ENCODE assay signal across 1 cellular context in the genomic region with DNA sequence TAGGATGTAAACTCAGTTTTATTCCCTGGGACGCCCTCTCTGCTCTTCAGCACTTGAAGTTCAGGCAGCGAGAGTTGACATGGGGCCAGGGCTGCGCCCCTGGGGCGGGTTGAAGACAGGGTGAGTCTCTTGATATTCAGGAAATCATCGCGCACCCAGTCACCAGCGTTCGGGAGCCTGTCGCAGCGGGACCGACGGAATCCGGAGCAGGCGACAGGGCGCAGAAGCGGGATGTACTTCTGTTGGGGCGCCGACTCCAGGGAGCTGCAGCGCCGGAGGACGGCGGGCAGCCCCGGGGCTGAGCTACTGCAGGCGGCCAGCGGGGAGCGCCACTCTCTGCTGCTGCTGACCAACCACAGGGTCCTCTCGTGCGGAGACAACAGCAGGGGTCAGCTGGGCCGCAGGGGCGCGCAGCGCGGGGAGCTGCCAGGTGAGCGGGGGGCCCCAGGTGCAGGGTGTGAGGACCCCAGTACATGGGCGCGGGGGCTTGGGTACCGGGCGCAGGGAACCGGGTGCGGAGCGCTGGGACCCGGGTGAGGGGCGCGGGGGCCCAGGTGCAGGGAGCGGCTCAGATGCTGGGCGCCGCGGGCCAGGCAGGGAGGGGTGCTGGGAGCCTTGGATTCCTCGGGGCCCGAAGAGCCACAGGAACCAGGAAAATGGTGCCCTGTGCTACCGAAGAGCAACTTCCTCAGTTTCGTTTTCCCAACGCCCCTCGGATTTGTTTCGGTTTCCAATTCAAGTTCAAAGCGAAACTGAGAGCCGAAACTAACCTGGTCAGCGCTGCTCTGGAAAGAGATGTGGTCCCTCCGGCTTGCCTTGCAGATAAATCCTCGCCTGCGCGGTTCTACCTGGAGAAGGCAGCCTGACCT.
TF ChIP-seq lines count a peak whose summit lies in the region.

A gene (plus strand): TSS at position 162 of the 869 bp plus-strand sequence. CDS start 70 bp downstream, at position 232.

TF ChIP-seq in HepG2, 621 proteins besides CTCF, POLR2A, EP300 and RAD21 (continued from another document and continues in another):
- TF ChIP-seq HNF4G (IDR thresholded peaks at IDR 0.05; ENCODE audit: borderline replicate concordance, low read depth, low read length) = no peak
- TF ChIP-seq HNF4G (CRISPR knock-in tag; IDR thresholded peaks at IDR 0.05; ENCODE audit: borderline replicate concordance, low read depth) = peak; percentile 64; the same call in 1 of the 2 replicates
- TF ChIP-seq, protein P1, sequence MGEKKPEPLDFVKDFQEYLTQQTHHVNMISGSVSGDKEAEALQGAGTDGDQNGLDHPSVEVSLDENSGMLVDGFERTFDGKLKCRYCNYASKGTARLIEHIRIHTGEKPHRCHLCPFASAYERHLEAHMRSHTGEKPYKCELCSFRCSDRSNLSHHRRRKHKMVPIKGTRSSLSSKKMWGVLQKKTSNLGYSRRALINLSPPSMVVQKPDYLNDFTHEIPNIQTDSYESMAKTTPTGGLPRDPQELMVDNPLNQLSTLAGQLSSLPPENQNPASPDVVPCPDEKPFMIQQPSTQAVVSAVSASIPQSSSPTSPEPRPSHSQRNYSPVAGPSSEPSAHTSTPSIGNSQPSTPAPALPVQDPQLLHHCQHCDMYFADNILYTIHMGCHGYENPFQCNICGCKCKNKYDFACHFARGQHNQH (CRISPR knock-in tag; IDR thresholded peaks at IDR 0.05) = no peak
- no peak for TF ChIP-seq NONO (IDR thresholded peaks at IDR 0.05)
- peak; percentile 83; the same call in 1 of the 2 replicates for TF ChIP-seq NONO (CRISPR knock-in tag; conservative IDR thresholded peaks at IDR 0.05)
- TF ChIP-seq, protein P2, sequence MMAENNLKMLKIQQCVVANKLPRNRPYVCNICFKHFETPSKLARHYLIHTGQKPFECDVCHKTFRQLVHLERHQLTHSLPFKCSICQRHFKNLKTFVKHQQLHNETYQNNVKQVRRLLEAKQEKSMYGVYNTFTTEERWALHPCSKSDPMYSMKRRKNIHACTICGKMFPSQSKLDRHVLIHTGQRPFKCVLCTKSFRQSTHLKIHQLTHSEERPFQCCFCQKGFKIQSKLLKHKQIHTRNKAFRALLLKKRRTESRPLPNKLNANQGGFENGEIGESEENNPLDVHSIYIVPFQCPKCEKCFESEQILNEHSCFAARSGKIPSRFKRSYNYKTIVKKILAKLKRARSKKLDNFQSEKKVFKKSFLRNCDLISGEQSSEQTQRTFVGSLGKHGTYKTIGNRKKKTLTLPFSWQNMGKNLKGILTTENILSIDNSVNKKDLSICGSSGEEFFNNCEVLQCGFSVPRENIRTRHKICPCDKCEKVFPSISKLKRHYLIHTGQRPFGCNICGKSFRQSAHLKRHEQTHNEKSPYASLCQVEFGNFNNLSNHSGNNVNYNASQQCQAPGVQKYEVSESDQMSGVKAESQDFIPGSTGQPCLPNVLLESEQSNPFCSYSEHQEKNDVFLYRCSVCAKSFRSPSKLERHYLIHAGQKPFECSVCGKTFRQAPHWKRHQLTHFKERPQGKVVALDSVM (CRISPR knock-in tag; IDR thresholded peaks at IDR 0.05) = peak; percentile 39; the same call in 1 of the 2 replicates
- TF ChIP-seq KDM2A (CRISPR knock-in tag; IDR thresholded peaks at IDR 0.05; ENCODE audit: borderline replicate concordance, low read depth) = peak; percentile 76
- TF ChIP-seq NR2F2 (IDR thresholded peaks at IDR 0.05; ENCODE audit: borderline replicate concordance, low read depth) = no peak
- TF ChIP-seq SMAD3 (CRISPR knock-in tag; IDR thresholded peaks at IDR 0.05) = 0 out of 2 replicates have a peak, but pooled peaks have one; percentile 18
- TF ChIP-seq ZNF674 (CRISPR knock-in tag; IDR thresholded peaks at IDR 0.05; ENCODE audit: low read depth) = 0 out of 2 replicates have a peak, but pooled peaks have one; percentile 46
- peak; percentile 54; the same call in 1 of the 2 replicates for TF ChIP-seq MTA1 (CRISPR knock-in tag; IDR thresholded peaks at IDR 0.05; ENCODE audit: borderline replicate concordance)
- TF ChIP-seq ZNF660 (CRISPR knock-in tag; IDR thresholded peaks at IDR 0.05; ENCODE audit: borderline replicate concordance, low read depth) = no peak
- TF ChIP-seq ZNF510 (CRISPR knock-in tag; IDR thresholded peaks at IDR 0.05; ENCODE audit: low read depth) = peak; percentile 49; the same call in 1 of the 2 replicates
- TF ChIP-seq, protein P3, sequence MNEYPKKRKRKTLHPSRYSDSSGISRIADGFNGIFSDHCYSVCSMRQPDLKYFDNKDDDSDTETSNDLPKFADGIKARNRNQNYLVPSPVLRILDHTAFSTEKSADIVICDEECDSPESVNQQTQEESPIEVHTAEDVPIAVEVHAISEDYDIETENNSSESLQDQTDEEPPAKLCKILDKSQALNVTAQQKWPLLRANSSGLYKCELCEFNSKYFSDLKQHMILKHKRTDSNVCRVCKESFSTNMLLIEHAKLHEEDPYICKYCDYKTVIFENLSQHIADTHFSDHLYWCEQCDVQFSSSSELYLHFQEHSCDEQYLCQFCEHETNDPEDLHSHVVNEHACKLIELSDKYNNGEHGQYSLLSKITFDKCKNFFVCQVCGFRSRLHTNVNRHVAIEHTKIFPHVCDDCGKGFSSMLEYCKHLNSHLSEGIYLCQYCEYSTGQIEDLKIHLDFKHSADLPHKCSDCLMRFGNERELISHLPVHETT (CRISPR knock-in tag; conservative IDR thresholded peaks at IDR 0.05) = no peak
- no peak for TF ChIP-seq PAX8 (CRISPR knock-in tag; IDR thresholded peaks at IDR 0.05; ENCODE audit: borderline replicate concordance)
- peak; percentile 87 for TF ChIP-seq ZNF891 (CRISPR knock-in tag; IDR thresholded peaks at IDR 0.05)
- TF ChIP-seq ZNF205 (CRISPR knock-in tag; IDR thresholded peaks at IDR 0.05) = no peak
- TF ChIP-seq AGO2 (optimal IDR thresholded peaks at IDR 0.05; ENCODE audit: low read depth, low read length) = no peak
- TF ChIP-seq JARID2 (CRISPR knock-in tag; IDR thresholded peaks at IDR 0.05; ENCODE audit: insufficient replicate concordance) = no peak
- TF ChIP-seq, protein P4, sequence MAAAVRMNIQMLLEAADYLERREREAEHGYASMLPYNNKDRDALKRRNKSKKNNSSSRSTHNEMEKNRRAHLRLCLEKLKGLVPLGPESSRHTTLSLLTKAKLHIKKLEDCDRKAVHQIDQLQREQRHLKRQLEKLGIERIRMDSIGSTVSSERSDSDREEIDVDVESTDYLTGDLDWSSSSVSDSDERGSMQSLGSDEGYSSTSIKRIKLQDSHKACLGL (CRISPR knock-in tag; IDR thresholded peaks at IDR 0.05) = peak; percentile 68; the same call in 1 of the 2 replicates
- peak; percentile 69; the same call in 1 of the 2 replicates for TF ChIP-seq WIZ (CRISPR knock-in tag; IDR thresholded peaks at IDR 0.05)
- TF ChIP-seq, protein P5, sequence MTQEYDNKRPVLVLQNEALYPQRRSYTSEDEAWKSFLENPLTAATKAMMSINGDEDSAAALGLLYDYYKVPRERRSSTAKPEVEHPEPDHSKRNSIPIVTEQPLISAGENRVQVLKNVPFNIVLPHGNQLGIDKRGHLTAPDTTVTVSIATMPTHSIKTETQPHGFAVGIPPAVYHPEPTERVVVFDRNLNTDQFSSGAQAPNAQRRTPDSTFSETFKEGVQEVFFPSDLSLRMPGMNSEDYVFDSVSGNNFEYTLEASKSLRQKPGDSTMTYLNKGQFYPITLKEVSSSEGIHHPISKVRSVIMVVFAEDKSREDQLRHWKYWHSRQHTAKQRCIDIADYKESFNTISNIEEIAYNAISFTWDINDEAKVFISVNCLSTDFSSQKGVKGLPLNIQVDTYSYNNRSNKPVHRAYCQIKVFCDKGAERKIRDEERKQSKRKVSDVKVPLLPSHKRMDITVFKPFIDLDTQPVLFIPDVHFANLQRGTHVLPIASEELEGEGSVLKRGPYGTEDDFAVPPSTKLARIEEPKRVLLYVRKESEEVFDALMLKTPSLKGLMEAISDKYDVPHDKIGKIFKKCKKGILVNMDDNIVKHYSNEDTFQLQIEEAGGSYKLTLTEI (CRISPR knock-in tag; conservative IDR thresholded peaks at IDR 0.05) = no peak
- TF ChIP-seq, protein P6, sequence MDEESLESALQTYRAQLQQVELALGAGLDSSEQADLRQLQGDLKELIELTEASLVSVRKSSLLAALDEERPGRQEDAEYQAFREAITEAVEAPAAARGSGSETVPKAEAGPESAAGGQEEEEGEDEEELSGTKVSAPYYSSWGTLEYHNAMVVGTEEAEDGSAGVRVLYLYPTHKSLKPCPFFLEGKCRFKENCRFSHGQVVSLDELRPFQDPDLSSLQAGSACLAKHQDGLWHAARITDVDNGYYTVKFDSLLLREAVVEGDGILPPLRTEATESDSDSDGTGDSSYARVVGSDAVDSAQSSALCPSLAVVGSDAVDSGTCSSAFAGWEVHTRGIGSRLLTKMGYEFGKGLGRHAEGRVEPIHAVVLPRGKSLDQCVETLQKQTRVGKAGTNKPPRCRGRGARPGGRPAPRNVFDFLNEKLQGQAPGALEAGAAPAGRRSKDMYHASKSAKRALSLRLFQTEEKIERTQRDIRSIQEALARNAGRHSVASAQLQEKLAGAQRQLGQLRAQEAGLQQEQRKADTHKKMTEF (CRISPR knock-in tag; IDR thresholded peaks at IDR 0.05) = peak; percentile 70
- peak; percentile 27; the same call in 1 of the 2 replicates for TF ChIP-seq ARHGAP35 (CRISPR knock-in tag; IDR thresholded peaks at IDR 0.05; ENCODE audit: borderline replicate concordance)
- peak; percentile 61; the same call in 1 of the 2 replicates for TF ChIP-seq ZNF782 (CRISPR knock-in tag; IDR thresholded peaks at IDR 0.05; ENCODE audit: borderline replicate concordance)
- TF ChIP-seq HES4 (CRISPR knock-in tag; IDR thresholded peaks at IDR 0.05; ENCODE audit: borderline replicate concordance) = 0 out of 2 replicates have a peak, but pooled peaks have one; percentile 43
- TF ChIP-seq CC2D1A (CRISPR knock-in tag; IDR thresholded peaks at IDR 0.05) = 0 out of 2 replicates have a peak, but pooled peaks have one; percentile 25
- TF ChIP-seq GABPA (IDR thresholded peaks at IDR 0.05; ENCODE audit: low read depth, low read length) = 0 out of 2 replicates have a peak, but pooled peaks have one; percentile 17
- TF ChIP-seq GABPA (CRISPR knock-in tag; IDR thresholded peaks at IDR 0.05; ENCODE audit: low read depth) = no peak
- peak; percentile 80; the same call in 1 of the 2 replicates for TF ChIP-seq KDM5B (CRISPR knock-in tag; IDR thresholded peaks at IDR 0.05; ENCODE audit: borderline replicate concordance)
- peak; percentile 87; the same call in 1 of the 2 replicates for TF ChIP-seq ZNF274 (CRISPR knock-in tag; IDR thresholded peaks at IDR 0.05)
- TF ChIP-seq MZF1 (CRISPR knock-in tag; IDR thresholded peaks at IDR 0.05; ENCODE audit: borderline replicate concordance) = no peak
- TF ChIP-seq RXRA (CRISPR knock-in tag; IDR thresholded peaks at IDR 0.05) = peak; percentile 49; the same call in 1 of the 2 replicates
- TF ChIP-seq ETV6 (CRISPR knock-in tag; conservative IDR thresholded peaks at IDR 0.05) = no peak
- peak; percentile 4 for TF ChIP-seq SKI (IDR thresholded peaks at IDR 0.05; ENCODE audit: partially characterized antibody)
- TF ChIP-seq, protein P7, sequence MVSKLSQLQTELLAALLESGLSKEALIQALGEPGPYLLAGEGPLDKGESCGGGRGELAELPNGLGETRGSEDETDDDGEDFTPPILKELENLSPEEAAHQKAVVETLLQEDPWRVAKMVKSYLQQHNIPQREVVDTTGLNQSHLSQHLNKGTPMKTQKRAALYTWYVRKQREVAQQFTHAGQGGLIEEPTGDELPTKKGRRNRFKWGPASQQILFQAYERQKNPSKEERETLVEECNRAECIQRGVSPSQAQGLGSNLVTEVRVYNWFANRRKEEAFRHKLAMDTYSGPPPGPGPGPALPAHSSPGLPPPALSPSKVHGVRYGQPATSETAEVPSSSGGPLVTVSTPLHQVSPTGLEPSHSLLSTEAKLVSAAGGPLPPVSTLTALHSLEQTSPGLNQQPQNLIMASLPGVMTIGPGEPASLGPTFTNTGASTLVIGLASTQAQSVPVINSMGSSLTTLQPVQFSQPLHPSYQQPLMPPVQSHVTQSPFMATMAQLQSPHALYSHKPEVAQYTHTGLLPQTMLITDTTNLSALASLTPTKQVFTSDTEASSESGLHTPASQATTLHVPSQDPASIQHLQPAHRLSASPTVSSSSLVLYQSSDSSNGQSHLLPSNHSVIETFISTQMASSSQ (IDR thresholded peaks at IDR 0.05; ENCODE audit: low read depth) = no peak
- TF ChIP-seq, protein P7 (CRISPR knock-in tag; IDR thresholded peaks at IDR 0.05; ENCODE audit: borderline replicate concordance) = peak; percentile 45; the same call in 1 of the 2 replicates
- TF ChIP-seq HMG20B (CRISPR knock-in tag; conservative IDR thresholded peaks at IDR 0.05) = no peak
- TF ChIP-seq TOE1 (CRISPR knock-in tag; IDR thresholded peaks at IDR 0.05) = no peak
- peak; percentile 21; the same call in 1 of the 2 replicates for TF ChIP-seq NFYB (CRISPR knock-in tag; IDR thresholded peaks at IDR 0.05)
- no peak for TF ChIP-seq EZH2 (conservative IDR thresholded peaks at IDR 0.05; ENCODE audit: low read depth, low read length)
- peak; percentile 67 for TF ChIP-seq PHF21A (CRISPR knock-in tag; IDR thresholded peaks at IDR 0.05)
- peak; percentile 53; the same call in 1 of the 2 replicates for TF ChIP-seq MYC (CRISPR knock-in tag; IDR thresholded peaks at IDR 0.05; ENCODE audit: borderline replicate concordance)
- TF ChIP-seq, protein P8, sequence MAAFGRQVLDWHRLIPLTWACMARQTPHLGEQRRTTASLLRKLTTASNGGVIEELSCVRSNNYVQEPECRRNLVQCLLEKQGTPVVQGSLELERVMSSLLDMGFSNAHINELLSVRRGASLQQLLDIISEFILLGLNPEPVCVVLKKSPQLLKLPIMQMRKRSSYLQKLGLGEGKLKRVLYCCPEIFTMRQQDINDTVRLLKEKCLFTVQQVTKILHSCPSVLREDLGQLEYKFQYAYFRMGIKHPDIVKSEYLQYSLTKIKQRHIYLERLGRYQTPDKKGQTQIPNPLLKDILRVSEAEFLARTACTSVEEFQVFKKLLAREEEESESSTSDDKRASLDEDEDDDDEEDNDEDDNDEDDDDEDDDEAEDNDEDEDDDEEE (CRISPR knock-in tag; IDR thresholded peaks at IDR 0.05) = peak; percentile 79; the same call in 1 of the 2 replicates
